Comparison of ENCODE assay signal across 10 cellular contexts in the genomic region with DNA sequence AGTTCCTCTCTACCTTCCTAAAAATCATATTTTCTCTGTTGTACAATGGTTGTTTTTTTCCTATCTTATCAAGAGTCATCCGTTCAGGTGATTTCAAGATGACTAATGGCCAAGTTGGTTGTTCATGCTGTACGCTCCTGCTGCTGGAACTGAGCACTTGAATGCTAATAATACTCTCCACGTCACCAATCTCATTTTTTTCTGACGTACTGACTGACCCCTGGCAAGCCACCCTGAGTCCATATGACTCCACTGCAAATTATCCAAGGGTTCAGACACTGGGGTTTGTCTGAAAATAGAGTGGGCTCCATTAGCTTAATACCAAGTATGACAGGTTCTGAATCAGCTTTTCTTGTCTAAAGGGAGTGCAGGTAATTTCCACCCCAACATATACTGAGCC. TPM values are rescaled to one million over a fixed set of nuclear protein-coding genes. Genes with fewer than 3 reads are reported as not detected.
"Had no signal": no experiment of that assay in that cellular context is flagged by ENCODE, and none has a peak within 500 bp of the region (broad histone marks: within the 10 kb centered on the region; RNA-seq: fewer than 3 reads in every experiment).

No MANE protein-coding gene starts in this region.

- H3K27ac ChIP-seq: GM23248 had no signal

- H3K4me1 ChIP-seq: HAP-1 had no signal

- H3K4me3 ChIP-seq: GM23248, HAP-1 had no signal

- FAIRE-seq: HTR-8/SVneo had no signal

- ATAC-seq: HCT116 had no signal

- DNase-seq: GM23248, GOT3, H7, HFFc6 had no signal

- H3K36me3 ChIP-seq: HAP-1 had no signal

- H3K9me3 ChIP-seq: HAP-1 had no signal

RNA-seq across cellular contexts. Expression of a gene that starts 21.1 kb away (rescaled TPM):
- total RNA-seq: GM23248, H4, HFFc6, HT-29 had no signal
- polyA plus RNA-seq: GM23248, IgD-negative memory B cell had no signal
